In genomic region chr16:84065536-84066132, GRCh38 we compare ENCODE assay signal across 8 cellular contexts. TPM values are rescaled to one million over a fixed set of nuclear protein-coding genes. Genes with fewer than 3 reads are reported as not detected.
DNase-seq lines count a peak whose midpoint lies in the region; ATAC-seq, FAIRE-seq and TF ChIP-seq lines count a peak whose summit lies in the region.

No MANE protein-coding gene starts in this region.

- peaks cover 18% of the 10 kb centered on the region for H3K36me3 ChIP-seq in PC-9 (ENCODE audit: low read depth)
- H3K36me3 ChIP-seq in bronchial epithelial cell (ENCODE audit: control insufficient read depth, insufficient read depth, low read length), result peaks cover 29% of the 10 kb centered on the region
- H3K36me3 ChIP-seq in right lobe of liver, result peaks cover 8 to 98% (median 42%) of the 10 kb centered on the region in 4 donors
- H3K36me3 ChIP-seq in tibial artery, result peaks cover 72 to 100% (median 91%) of the 10 kb centered on the region in 3 donors

- WGBS in right lobe of liver (ENCODE audit: insufficient coverage, low coverage, low lambda C conversion rate, missing lambda C conversion rate), result 40% methylated on average over 12 of the region's 12 CpGs

- H3K4me2 ChIP-seq in PC-9, result no peak overlapping the region

- no peaks in the 10 kb centered on the region for H4K20me1 ChIP-seq in PC-9 (ENCODE audit: insufficient read depth)

- H3F3A ChIP-seq in PC-9 (ENCODE audit: insufficient read depth, low read depth), result peaks cover 21% of the 10 kb centered on the region; the same call in 1 of the 2 replicates

- POLR2A ChIA-PET in PC-9 (lab: Charles Lee; ENCODE audit: unreplicated experiment), result interaction anchor here (0.6 kb wide), 2 partner anchors 101 to 109 kb away, joined by 3 to 5 read pairs; no protein-coding TSS in a partner anchor

- no peak overlapping the region for H2AFZ ChIP-seq in PC-9

- BruUV-seq in PC-9 (replicated peaks; lab: Mats Ljungman, UMichigan), result no TSS peak

- no peak for FAIRE-seq in bronchial epithelial cell (lab: Jason Lieb, UNC)

- H3K4me1 ChIP-seq in PC-9 (replicated peaks; ENCODE audit: insufficient read depth) (no peaks in the 10 kb centered on the region), right lobe of liver (no peaks in the 10 kb centered on the region), tibial artery (no peaks in the 10 kb centered on the region)

- ATAC-seq in right lobe of liver (peak; percentile 68 to 76 (median 70)), HG02852 (IDR thresholded peaks at IDR 0.05; ENCODE audit: unreplicated experiment) (no peak), HG03159 (IDR thresholded peaks at IDR 0.05; ENCODE audit: unreplicated experiment) (no peak)

- H3K4me3 ChIP-seq in PC-9 (no peak overlapping the region), bronchial epithelial cell (ENCODE audit: low read depth, low read length) (no peak overlapping the region), right lobe of liver (no peak overlapping the region), tibial artery (no peak overlapping the region)

- CTCF ChIA-PET in PC-9 (lab: Charles Lee), result interaction anchor here (0.6 to 1.9 kb wide), 4 partner anchors 81 to 635 kb away, joined by 3 to 13 read pairs (median 4); no protein-coding TSS in a partner anchor

- intact Hi-C loops in PC-9 (cut with micrococcal nuclease; ENCODE audit: unreplicated experiment), result loop anchor here (1.0 kb wide), 2 partner anchors 109 to 239 kb away; no protein-coding TSS in a partner anchor
- intact Hi-C loops in right lobe of liver (cut with DNase I), result loop anchor here in 1 of 2 donors (10.0 kb wide), 1 partner anchor 101 kb away; the partner anchor contains the start of gene NECAB2
- intact Hi-C loops in tibial artery (cut with DNase I; ENCODE audit: low total_unique reads), result loop anchor here (10.0 kb wide), 1 partner anchor 241 kb away; no protein-coding TSS in a partner anchor

- no peaks in the 10 kb centered on the region for H3K9me2 ChIP-seq in PC-9 (ENCODE audit: insufficient read depth)

- DNase-seq in D341Med (ENCODE audit: low spot score) (peak; percentile 65), HPDE6-E6E7 (ENCODE audit: extremely low spot score) (peak; percentile 29), PC-9 (peak in 1 of 2 experiments; percentile 42), bronchial epithelial cell (ENCODE audit: low read depth) (peak; percentile 61), right lobe of liver (no peak), tibial artery (peak in 1 of 2 donors; percentile 55)

- TF ChIP-seq CTCF in PC-9 (conservative IDR thresholded peaks at IDR 0.05) (peak; percentile 66), bronchial epithelial cell (IDR thresholded peaks at IDR 0.05; ENCODE audit: insufficient read depth, low read length, severe bottlenecking) (peak; percentile 78), right lobe of liver (IDR thresholded peaks at IDR 0.05) (peak; percentile 47 to 69 (median 62)), tibial artery (IDR thresholded peaks at IDR 0.05) (peak; percentile 58 to 64)

- H3K9me3 ChIP-seq in PC-9 (ENCODE audit: insufficient read depth, low read depth) (no peaks in the 10 kb centered on the region), right lobe of liver (no peaks in the 10 kb centered on the region), tibial artery (no peaks in the 10 kb centered on the region)

- H3K27me3 ChIP-seq in PC-9 (ENCODE audit: insufficient read depth, low read depth) (no peaks in the 10 kb centered on the region), bronchial epithelial cell (ENCODE audit: control insufficient read depth, insufficient read depth, low read length) (no peaks in the 10 kb centered on the region), right lobe of liver (no peaks in the 10 kb centered on the region), tibial artery (no peaks in the 10 kb centered on the region)

- no peaks in the 10 kb centered on the region for H3K79me2 ChIP-seq in PC-9 (ENCODE audit: low read depth)

- no peak for TF ChIP-seq POLR2A in right lobe of liver (IDR thresholded peaks at IDR 0.05)

- H3K27ac ChIP-seq in PC-9 (no peak overlapping the region), right lobe of liver (no peak overlapping the region), tibial artery (no peak overlapping the region)

RNA-seq across cellular contexts. Expression of gene SLC38A8, which starts 23.0 kb away (rescaled TPM):
- total RNA-seq in PC-9 (2021), result not detected in 2 replicates
- not detected in 2 replicates for total RNA-seq in bronchial epithelial cell
- total RNA-seq in right lobe of liver, result not detected

RNA-seq across cellular contexts. Expression of gene MBTPS1, which starts 51.1 kb away (rescaled TPM):
- 80.3 and 96.0 TPM in 2 replicates for total RNA-seq in PC-9 (2021)
- total RNA-seq in bronchial epithelial cell, result 63.4 and 67.3 TPM in 2 replicates
- total RNA-seq in right lobe of liver, result 10 to 100 TPM; 34.5 to 45.6 (median 40.1) TPM

Comparison
In these comparisons a context has a peak if more than half of its experiments do, and no peak if none do; other contexts are left out.
1. DNase-seq: peak in D341Med (single experiment), HPDE6-E6E7 (single experiment) and bronchial epithelial cell (single experiment); none in right lobe of liver (0 of 3).
2. ATAC-seq: peak in right lobe of liver (4 of 4); none in HG02852 (single experiment) and HG03159 (single experiment).
3. Peak in every context shown above with its lines, with median percentiles within 50 percentile points of each other: CTCF ChIP-seq.